Comparison of ENCODE assay signal across 14 cellular contexts in genomic region chr1:226976671-226977287, GRCh38.
"Had no signal": no experiment of that assay in that cellular context is flagged by ENCODE, and none has a peak within 500 bp of the region (broad histone marks: within the 10 kb centered on the region; RNA-seq: fewer than 3 reads in every experiment).

No MANE protein-coding gene starts in this region.

- H3K27me3 ChIP-seq: ascending aorta, cardiac muscle cell, colonic mucosa, gastroesophageal sphincter had no signal

- H3K4me1 ChIP-seq: colonic mucosa had no signal

- DNase-seq: activated B cell treated with CpG ODN at 0.5 μM for 24 hours; activated CD4-positive, alpha-beta T cell treated with anti-CD3 and anti-CD28 coated beads, Interleukin-2, amount 50 U/mL, for 1 hour; activated naive CD8-positive, alpha-beta T cell treated with anti-CD3 and anti-CD28 coated beads for 36 hours; colonic mucosa; effector memory CD4-positive, alpha-beta T cell; hippocampal formation; kidney glomerular epithelial cell; SK-N-SH; stimulated activated CD4-positive, alpha-beta T cell treated with anti-CD3 and anti-CD28 coated beads, Interleukin-4, amount 100 ng/mL, for 4 hours; trophoblast cell had no signal

- ATAC-seq: gastroesophageal sphincter had no signal

- H3K27ac ChIP-seq: ascending aorta, cardiac muscle cell, colonic mucosa, epithelial cell of prostate had no signal

- H3K9me3 ChIP-seq: ascending aorta, colonic mucosa, SK-N-SH had no signal

- H3K36me3 ChIP-seq: cardiac muscle cell, colonic mucosa had no signal

- H3K9ac ChIP-seq: SK-N-SH had no signal

- H3K4me2 ChIP-seq: SK-N-SH had no signal

- H3K4me3 ChIP-seq: ascending aorta, cardiac muscle cell, colonic mucosa, gastroesophageal sphincter had no signal
